Comparison of ENCODE assay signal across 8 cellular contexts in the genomic region with DNA sequence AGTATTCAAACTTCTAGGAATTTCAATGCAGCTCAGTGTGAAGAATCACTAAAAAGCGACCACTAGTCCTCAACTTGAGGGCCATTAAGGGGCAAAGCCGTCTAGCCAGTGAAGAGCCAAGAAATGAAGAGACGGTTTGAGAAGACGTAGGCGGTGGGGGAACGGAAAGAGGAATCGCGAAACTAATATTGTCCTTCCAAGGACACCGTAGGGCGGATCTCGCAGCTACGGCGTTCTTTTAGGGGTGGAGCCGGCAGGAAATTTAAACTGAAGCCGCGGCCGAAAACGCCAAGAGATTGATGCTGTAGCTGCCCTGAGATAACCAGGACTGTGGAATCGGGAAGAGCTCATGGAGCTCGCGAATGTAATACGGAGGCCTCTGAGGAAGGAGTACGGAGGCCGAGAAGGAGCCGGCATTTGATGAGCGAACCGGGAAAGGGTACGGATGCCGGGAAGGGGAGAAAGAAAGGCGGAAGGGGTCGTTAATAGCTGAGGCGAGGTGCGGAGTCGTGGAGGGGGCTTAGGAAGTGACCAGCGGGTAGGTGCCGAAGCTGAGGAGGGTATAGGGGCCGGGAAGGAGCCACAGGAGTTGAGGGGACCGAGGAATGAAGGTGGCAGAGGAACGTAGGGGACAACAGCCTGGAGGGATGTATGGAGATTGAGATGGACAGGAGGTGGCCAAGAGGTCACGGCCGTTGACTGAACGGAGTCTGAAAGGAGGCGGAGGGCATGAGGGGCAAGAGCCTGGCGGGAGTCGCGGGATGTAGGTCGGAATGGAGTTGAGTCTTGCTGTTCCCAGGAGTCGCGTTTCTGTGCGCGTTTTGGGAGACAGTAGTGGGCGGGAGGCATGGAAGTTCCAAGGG. TPM values are rescaled to one million over a fixed set of nuclear protein-coding genes. Genes with fewer than 3 reads are reported as not detected.
DNase-seq lines count a peak whose midpoint lies in the region; ATAC-seq and TF ChIP-seq lines count a peak whose summit lies in the region.

A gene with protein sequence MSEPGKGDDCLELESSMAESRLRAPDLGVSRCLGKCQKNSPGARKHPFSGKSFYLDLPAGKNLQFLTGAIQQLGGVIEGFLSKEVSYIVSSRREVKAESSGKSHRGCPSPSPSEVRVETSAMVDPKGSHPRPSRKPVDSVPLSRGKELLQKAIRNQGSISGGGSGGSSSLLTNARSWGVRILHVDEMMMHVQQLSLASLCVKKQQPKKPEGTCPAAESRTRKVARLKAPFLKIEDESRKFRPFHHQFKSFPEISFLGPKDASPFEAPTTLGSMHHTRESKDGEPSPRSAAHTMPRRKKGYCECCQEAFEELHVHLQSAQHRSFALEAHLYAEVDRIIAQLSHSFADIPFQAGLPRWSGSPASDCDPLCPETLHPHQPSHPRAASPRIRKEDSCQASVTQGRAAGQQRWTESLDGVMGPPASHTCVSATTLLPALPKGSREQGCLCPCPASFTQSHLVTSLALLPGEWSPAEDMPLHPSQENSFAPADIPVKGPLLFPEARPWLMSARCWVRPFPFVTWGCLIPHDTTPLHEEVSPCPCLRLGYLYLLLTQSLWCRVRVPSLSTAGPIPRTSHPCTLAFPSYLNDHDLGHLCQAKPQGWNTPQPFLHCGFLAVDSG (plus strand): TSS at position 265 of the 863 bp plus-strand sequence. CDS start 156 bp downstream, at position 421.

- H3K4me3 Mint-ChIP-seq in activated T-helper 1 cell treated with anti-CD3 and anti-CD28 coated beads, Interleukin-12 subunit alpha, Interleukin-12 subunit beta, Interleukin-2, Interleukin-4 antibody, amounts not matched to agents 30 ng/mL and 10 ng/mL and 1 ng/mL, durations not matched to agents 14 hours and 24 hours and 36 hours = no peak within 1 kb of the TSS
- H3K4me3 Mint-ChIP-seq in naive thymus-derived CD8-positive, alpha-beta T cell = no peak within 1 kb of the TSS
- no peak within 1 kb of the TSS for H3K4me3 Mint-ChIP-seq in stimulated activated memory B cell treated with anti-CD40 and anti-IgM and Interleukin-4, amounts not matched to agents 10 μg/mL and 1 μg/mL and 100 μg/mL, for 72 hours

- peak; percentile 95 to 97 for ATAC-seq in naive thymus-derived CD8-positive, alpha-beta T cell
- peak; percentile 88 for ATAC-seq in stimulated activated memory B cell treated with anti-CD40 and anti-IgM and Interleukin-4, amounts not matched to agents 10 μg/mL and 1 μg/mL and 100 μg/mL, for 72 hours

- peaks cover 7% of the 10 kb centered on the region for H3K27me3 Mint-ChIP-seq in activated T-helper 1 cell treated with anti-CD3 and anti-CD28 coated beads, Interleukin-12 subunit alpha, Interleukin-12 subunit beta, Interleukin-2, Interleukin-4 antibody, amounts not matched to agents 30 ng/mL and 10 ng/mL and 1 ng/mL, durations not matched to agents 14 hours and 24 hours and 36 hours (ENCODE audit: insufficient read depth)
- H3K27me3 Mint-ChIP-seq in naive thymus-derived CD8-positive, alpha-beta T cell = peaks cover 0 to 4% (median 2%) of the 10 kb centered on the region in 5 donors
- no peaks in the 10 kb centered on the region for H3K27me3 Mint-ChIP-seq in stimulated activated memory B cell treated with anti-CD40 and anti-IgM and Interleukin-4, amounts not matched to agents 10 μg/mL and 1 μg/mL and 100 μg/mL, for 72 hours

- DNase-seq in activated gamma-delta T cell treated with Interleukin-2 at 50 U/mL for 16 hours (peak; percentile 84), activated gamma-delta T cell (lab: John Stamatoyannopoulos, UW) (no peak), LoVo (ENCODE audit: low spot score) (peak; percentile 88), RPMI7951 (ENCODE audit: low read depth) (peak; percentile 92), fibroblast of pulmonary artery (ENCODE audit: low read depth) (peak; percentile 95)
- DNase-seq in activated T-helper 1 cell treated with anti-CD3 and anti-CD28 coated beads, Interleukin-12 subunit alpha, Interleukin-12 subunit beta, Interleukin-2, Interleukin-4 antibody, amounts not matched to agents 30 ng/mL and 10 ng/mL and 1 ng/mL, durations not matched to agents 14 hours and 24 hours and 36 hours (ENCODE audit: low spot score) = peak; percentile 81
- peak; percentile 64 to 93 (median 85) for DNase-seq in naive thymus-derived CD8-positive, alpha-beta T cell

- H3K27ac Mint-ChIP-seq in activated T-helper 1 cell treated with anti-CD3 and anti-CD28 coated beads, Interleukin-12 subunit alpha, Interleukin-12 subunit beta, Interleukin-2, Interleukin-4 antibody, amounts not matched to agents 30 ng/mL and 10 ng/mL and 1 ng/mL, durations not matched to agents 14 hours and 24 hours and 36 hours = no peak within 1 kb of the TSS
- H3K27ac Mint-ChIP-seq in naive thymus-derived CD8-positive, alpha-beta T cell = peak within 1 kb of the TSS in 2 of 10 donors; percentile 31 to 71
- no peak within 1 kb of the TSS for H3K27ac Mint-ChIP-seq in stimulated activated memory B cell treated with anti-CD40 and anti-IgM and Interleukin-4, amounts not matched to agents 10 μg/mL and 1 μg/mL and 100 μg/mL, for 72 hours

- TF ChIP-seq CTCF in fibroblast of pulmonary artery (IDR thresholded peaks at IDR 0.05; ENCODE audit: low read length, missing control alignments) = no peak

- H3K4me1 Mint-ChIP-seq in activated T-helper 1 cell treated with anti-CD3 and anti-CD28 coated beads, Interleukin-12 subunit alpha, Interleukin-12 subunit beta, Interleukin-2, Interleukin-4 antibody, amounts not matched to agents 30 ng/mL and 10 ng/mL and 1 ng/mL, durations not matched to agents 14 hours and 24 hours and 36 hours (ENCODE audit: low read depth) = peaks cover 5% of the 10 kb centered on the region
- H3K4me1 Mint-ChIP-seq in naive thymus-derived CD8-positive, alpha-beta T cell = peaks cover 0 to 3% (median 3%) of the 10 kb centered on the region in 4 donors
- no peaks in the 10 kb centered on the region for H3K4me1 Mint-ChIP-seq in stimulated activated memory B cell treated with anti-CD40 and anti-IgM and Interleukin-4, amounts not matched to agents 10 μg/mL and 1 μg/mL and 100 μg/mL, for 72 hours

- H3K4me3 ChIP-seq in fibroblast of pulmonary artery (replicated peaks; ENCODE audit: low read depth, low read length) = peak within 1 kb of the TSS; percentile 84

- no peaks in the 10 kb centered on the region for H3K36me3 Mint-ChIP-seq in activated T-helper 1 cell treated with anti-CD3 and anti-CD28 coated beads, Interleukin-12 subunit alpha, Interleukin-12 subunit beta, Interleukin-2, Interleukin-4 antibody, amounts not matched to agents 30 ng/mL and 10 ng/mL and 1 ng/mL, durations not matched to agents 14 hours and 24 hours and 36 hours (ENCODE audit: low read depth)
- no peaks in the 10 kb centered on the region for H3K36me3 Mint-ChIP-seq in naive thymus-derived CD8-positive, alpha-beta T cell
- peaks cover 6% of the 10 kb centered on the region for H3K36me3 Mint-ChIP-seq in stimulated activated memory B cell treated with anti-CD40 and anti-IgM and Interleukin-4, amounts not matched to agents 10 μg/mL and 1 μg/mL and 100 μg/mL, for 72 hours

- H3K9me3 Mint-ChIP-seq in activated T-helper 1 cell treated with anti-CD3 and anti-CD28 coated beads, Interleukin-12 subunit alpha, Interleukin-12 subunit beta, Interleukin-2, Interleukin-4 antibody, amounts not matched to agents 30 ng/mL and 10 ng/mL and 1 ng/mL, durations not matched to agents 14 hours and 24 hours and 36 hours = no peaks in the 10 kb centered on the region
- H3K9me3 Mint-ChIP-seq in naive thymus-derived CD8-positive, alpha-beta T cell = no peaks in the 10 kb centered on the region
- H3K9me3 Mint-ChIP-seq in stimulated activated memory B cell treated with anti-CD40 and anti-IgM and Interleukin-4, amounts not matched to agents 10 μg/mL and 1 μg/mL and 100 μg/mL, for 72 hours = no peaks in the 10 kb centered on the region

- POLR2A ChIA-PET in naive thymus-derived CD8-positive, alpha-beta T cell (lab: Charles Lee) = interaction anchor here (0.9 to 2.4 kb wide), 4 partner anchors 9 to 205 kb away, joined by 3 to 17 read pairs (median 4); a partner anchor contains a TSS

- intact Hi-C loops in activated T-helper 1 cell treated with anti-CD3 and anti-CD28 coated beads, Interleukin-12 subunit alpha, Interleukin-12 subunit beta, Interleukin-2, Interleukin-4 antibody, amounts not matched to agents 30 ng/mL and 10 ng/mL and 1 ng/mL, durations not matched to agents 14 hours and 24 hours and 36 hours (cut with micrococcal nuclease) = loop anchor here (1.0 to 5.0 kb wide), 5 partner anchors 19 to 568 kb away; a partner anchor contains a TSS

RNA-seq across cellular contexts. Expression of the gene that starts here (rescaled TPM):
- 6.4 and 10.0 TPM in 2 replicates for total RNA-seq in RPMI7951 (2014; rRNA removed; shearing (Covaris generic))
- total RNA-seq in activated T-helper 1 cell treated with anti-CD3 and anti-CD28 coated beads, Interleukin-12 subunit alpha, Interleukin-12 subunit beta, Interleukin-2, Interleukin-4 antibody, amounts not matched to agents 30 ng/mL and 10 ng/mL and 1 ng/mL, durations not matched to agents 14 hours and 24 hours and 36 hours = 22.5 and 22.8 TPM in 2 replicates
- total RNA-seq in naive thymus-derived CD8-positive, alpha-beta T cell = 1 to 10 TPM; 8.9 to 9.2 TPM
- 1 to 10 TPM in 1 of 3 donors, under 1 TPM in 2; 0.55 to 1.2 (median 0.61) TPM for polyA plus RNA-seq in naive thymus-derived CD8-positive, alpha-beta T cell
